In the genomic region with DNA sequence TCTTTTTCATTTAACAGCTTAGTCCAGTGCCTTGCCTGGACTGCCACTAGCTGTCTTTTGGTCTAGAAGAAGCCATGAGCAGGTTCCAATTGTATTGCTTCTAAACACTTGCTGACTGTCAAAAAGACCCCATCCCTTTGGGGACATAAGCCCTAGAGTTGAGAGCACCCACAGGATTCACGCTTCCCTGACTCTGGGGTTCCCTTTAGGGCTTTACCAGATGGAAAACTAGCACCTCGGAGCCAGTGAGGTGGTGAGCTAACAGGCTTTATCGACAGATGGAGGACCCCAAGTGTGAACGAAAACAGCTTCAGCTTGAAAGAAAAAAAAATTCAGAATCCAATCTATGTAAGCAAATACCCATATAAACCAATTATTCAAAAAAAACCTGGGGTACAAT, we compare ENCODE assay signal across 16 cellular contexts.
DNase-seq lines count a peak whose midpoint lies in the region; ATAC-seq, FAIRE-seq and TF ChIP-seq lines count a peak whose summit lies in the region.
"Had no signal": no experiment of that assay in that cellular context is flagged by ENCODE, and none has a peak within 500 bp of the region (broad histone marks: within the 10 kb centered on the region; RNA-seq: fewer than 3 reads in every experiment).

No MANE protein-coding gene starts in this region.

- H2AK9ac ChIP-seq in IMR-90 (replicated peaks; ENCODE audit: low read depth, low read length, poor library complexity) = no peak overlapping the region

- H4K91ac ChIP-seq in IMR-90 (ENCODE audit: insufficient read depth, low read depth, low read length) = no peak overlapping the region
- H4K91ac ChIP-seq in neuronal stem cell (ENCODE audit: low read depth, low read length, poor library complexity) = no peak overlapping the region

- H4K20me1 ChIP-seq in IMR-90 (ENCODE audit: insufficient read depth, low read length) = no peaks in the 10 kb centered on the region
- H4K20me1 ChIP-seq: BLaER1 treated with 17β-estradiol and CSF1 and Interleukin-3, amounts not matched to agents 10 nM and 100 nM had no signal

- TF ChIP-seq CTCF in IMR-90 (conservative IDR thresholded peaks at IDR 0.05; ENCODE audit: low read depth, low read length) = no peak
- TF ChIP-seq CTCF in D721Med (IDR thresholded peaks at IDR 0.05; ENCODE audit: insufficient read depth, missing control alignments) = no peak

- H4K5ac ChIP-seq in IMR-90 (ENCODE audit: low read depth, low read length) = no peak overlapping the region

- no peaks in the 10 kb centered on the region for H3K4me1 ChIP-seq in IMR-90 (ENCODE audit: control insufficient read depth, insufficient read depth, low read length)
- H3K4me1 ChIP-seq in neuronal stem cell (ENCODE audit: control insufficient read depth in 2 of 2, insufficient read depth in 1 of 2, low read depth in 1 of 2, low read length in 2 of 2) = peaks cover 0 to 23% of the 10 kb centered on the region in 2 donors
- H3K4me1 ChIP-seq: HAP-1 had no signal

- POLR2A ChIA-PET in IMR-90 (lab: Charles Lee; ENCODE audit: unreplicated experiment) = no interaction called here

- no peak for TF ChIP-seq POLR2A in IMR-90 (IDR thresholded peaks at IDR 0.05; ENCODE audit: low read depth, low read length)

- H3K36me3 ChIP-seq in IMR-90 (ENCODE audit: control insufficient read depth, insufficient read depth, low read length) (no peaks in the 10 kb centered on the region), neuronal stem cell (replicated peaks in 1 of 2; ENCODE audit: control insufficient read depth in 2 of 2, insufficient read depth in 2 of 2, low read length in 2 of 2) (no peaks in the 10 kb centered on the region)
- H3K36me3 ChIP-seq: BLaER1 treated with 17β-estradiol and CSF1 and Interleukin-3, amounts not matched to agents 10 nM and 100 nM; HAP-1 had no signal

- no peaks in the 10 kb centered on the region for H3K9me1 ChIP-seq in IMR-90 (ENCODE audit: insufficient read depth, low read length)

- no peak for FAIRE-seq in D721Med (lab: Jason Lieb, UNC)

- H4K8ac ChIP-seq in IMR-90 (ENCODE audit: low read depth in 2 of 2, low read length in 2 of 2) (no peak overlapping the region), neuronal stem cell (ENCODE audit: low read depth, low read length) (no peak overlapping the region)

- H3K4me3 ChIP-seq in IMR-90 (ENCODE audit: insufficient read depth, low read depth, low read length) = no peak overlapping the region
- no peak overlapping the region for H3K4me3 ChIP-seq in neuronal stem cell (ENCODE audit: low read length in 2 of 2)
- H3K4me3 ChIP-seq: BLaER1 treated with 17β-estradiol and CSF1 and Interleukin-3, amounts not matched to agents 10 nM and 100 nM; HAP-1 had no signal

- H3K4ac ChIP-seq in IMR-90 (ENCODE audit: low read depth, low read length) (no peak overlapping the region), neuronal stem cell (ENCODE audit: low read length) (no peak overlapping the region)

- H3K56ac ChIP-seq in IMR-90 (ENCODE audit: extremely low read depth, insufficient read depth, low read length) = no peak overlapping the region

- no peak overlapping the region for H2BK15ac ChIP-seq in IMR-90 (ENCODE audit: low read depth, low read length)
- H2BK15ac ChIP-seq in neuronal stem cell (ENCODE audit: low read length) = no peak overlapping the region

- no CpG with 5 or more reads among the region's 4 CpGs for WGBS in IMR-90 (ENCODE audit: extremely low coverage in 2 of 2, insufficient read length in 1 of 2), 2 experiments
- no CpG with 5 or more reads among the region's 4 CpGs for WGBS in neuronal stem cell (ENCODE audit: extremely low coverage in 2 of 2, insufficient read length in 2 of 2, insufficient replicate concordance in 1 of 2), 2 donors

- H3K27me3 ChIP-seq in IMR-90 (ENCODE audit: control insufficient read depth, insufficient read depth, low read length) (no peaks in the 10 kb centered on the region), neuronal stem cell (ENCODE audit: control insufficient read depth in 3 of 3, insufficient read depth in 3 of 3, low read depth in 1 of 3, low read length in 3 of 3) (no peaks in the 10 kb centered on the region)
- H3K27me3 ChIP-seq: BLaER1 treated with 17β-estradiol and CSF1 and Interleukin-3, amounts not matched to agents 10 nM and 100 nM had no signal

- H3K23ac ChIP-seq in IMR-90 (ENCODE audit: low read depth, low read length) (no peak overlapping the region), neuronal stem cell (ENCODE audit: low read depth, low read length, poor library complexity) (no peak overlapping the region)

- H3K4me2 ChIP-seq in IMR-90 (ENCODE audit: low read depth, low read length) (no peak overlapping the region), neuronal stem cell (ENCODE audit: insufficient read depth, low read length, poor library complexity, severe bottlenecking) (no peak overlapping the region)

- H2AFZ ChIP-seq in IMR-90 (replicated peaks; ENCODE audit: low read length, poor library complexity) (no peak overlapping the region), neuronal stem cell (ENCODE audit: low read length) (peak overlapping the region; percentile 2)

- intact Hi-C loops in IMR-90 (cut with micrococcal nuclease) = no loop called here

- no TSS peak for BruUV-seq in IMR-90 (replicated peaks; lab: Mats Ljungman, UMichigan)

- no peak overlapping the region for H3K27ac ChIP-seq in IMR-90 (ENCODE audit: insufficient read depth, low read length)
- no peak overlapping the region for H3K27ac ChIP-seq in neuronal stem cell (replicated peaks; ENCODE audit: low read length)
- H3K27ac ChIP-seq: BLaER1 treated with 17β-estradiol and CSF1 and Interleukin-3, amounts not matched to agents 10 nM and 100 nM had no signal

- no peak overlapping the region for H3K9ac ChIP-seq in IMR-90 (ENCODE audit: low read depth, low read length)
- no peak overlapping the region for H3K9ac ChIP-seq in neuronal stem cell (ENCODE audit: low read depth, low read length, poor library complexity)
- H3K9ac ChIP-seq: BLaER1 treated with 17β-estradiol and CSF1 and Interleukin-3, amounts not matched to agents 10 nM and 100 nM had no signal

- no peak overlapping the region for H2BK20ac ChIP-seq in IMR-90 (ENCODE audit: low read depth, low read length)

- no peak overlapping the region for H2BK5ac ChIP-seq in IMR-90 (ENCODE audit: low read depth, low read length, poor library complexity, severe bottlenecking)
- H2BK5ac ChIP-seq in neuronal stem cell (ENCODE audit: low read length) = no peak overlapping the region

- TF ChIP-seq RAD21 in IMR-90 (IDR thresholded peaks at IDR 0.05; ENCODE audit: low read length) = no peak

- H3K9me3 ChIP-seq in IMR-90 (ENCODE audit: control insufficient read depth, insufficient read depth, low read length) (no peaks in the 10 kb centered on the region), neuronal stem cell (replicated peaks in 1 of 2; ENCODE audit: control insufficient read depth in 2 of 2, insufficient read depth in 1 of 2, low read depth in 1 of 2, low read length in 2 of 2) (no peaks in the 10 kb centered on the region)
- H3K9me3 ChIP-seq: BLaER1 treated with 17β-estradiol and CSF1 and Interleukin-3, amounts not matched to agents 10 nM and 100 nM; HAP-1 had no signal

- H2BK120ac ChIP-seq in IMR-90 (ENCODE audit: low read depth, low read length) (peak overlapping the region; percentile 18; the same call in 1 of the 2 replicates), neuronal stem cell (ENCODE audit: low read depth, low read length) (no peak overlapping the region)

- dilution Hi-C loops in IMR-90 (cut with HindIII; ENCODE audit: low sequenced_read_pairs, unreplicated experiment) = no loop called here

- H3K14ac ChIP-seq in IMR-90 (replicated peaks; ENCODE audit: low read depth, low read length) (no peak overlapping the region), neuronal stem cell (ENCODE audit: low read length) (no peak overlapping the region)

- H2AK5ac ChIP-seq in IMR-90 (ENCODE audit: low read depth, low read length) = no peak overlapping the region
- H2AK5ac ChIP-seq in neuronal stem cell (ENCODE audit: low read depth, low read length) = no peak overlapping the region

- no peak overlapping the region for H2BK12ac ChIP-seq in neuronal stem cell (ENCODE audit: low read length)

- DNase-seq in NCI-H1694 treated with DMSO at 0.1 percent for 48 hours (lab: John Stamatoyannopoulos, UW) (peak; percentile 10), NCI-H1694 (lab: John Stamatoyannopoulos, UW) (no peak), IMR-90 (no peak), NCI-H82 treated with DMSO at 0.1 percent for 48 hours (lab: John Stamatoyannopoulos, UW; ENCODE audit: unreplicated experiment) (peak; percentile 58), neuronal stem cell (ENCODE audit: low spot score) (no peak), D721Med (ENCODE audit: insufficient read length, low spot score) (no peak), NCI-H1436 treated with DMSO at 0.1 percent for 48 hours (lab: John Stamatoyannopoulos, UW) (no peak)
- DNase-seq: 8988T; AML-193; CD4-positive, CD25-positive, alpha-beta regulatory T cell; DMS153; DMS79 treated with DMSO at 0.1 percent for 48 hours; GF-D8; GOT3 had no signal

- no peak for ATAC-seq in IMR-90 (ENCODE audit: low read depth)

- in situ Hi-C loops in IMR-90 (cut with MboI; ENCODE audit: low sequenced_read_pairs) = no loop called here

- H3K79me1 ChIP-seq in IMR-90 (ENCODE audit: low read depth in 1 of 2, low read length in 2 of 2) (no peaks in the 10 kb centered on the region), neuronal stem cell (ENCODE audit: low read depth, low read length) (no peaks in the 10 kb centered on the region)

- no peak overlapping the region for H3K18ac ChIP-seq in IMR-90 (ENCODE audit: low read depth, low read length)
- no peak overlapping the region for H3K18ac ChIP-seq in neuronal stem cell (ENCODE audit: low read length)

- CTCF ChIA-PET in IMR-90 (lab: Yijun Ruan, JAX) = no interaction called here

TF ChIP-seq in IMR-90, 13 proteins besides CTCF, POLR2A, EP300 and RAD21:
- TF ChIP-seq MAFK (IDR thresholded peaks at IDR 0.05; ENCODE audit: low read depth, low read length) = no peak
- no peak for TF ChIP-seq RCOR1 (IDR thresholded peaks at IDR 0.05; ENCODE audit: insufficient replicate concordance, low read length)
- no peak for TF ChIP-seq FOS (IDR thresholded peaks at IDR 0.05; ENCODE audit: low read depth, low read length)

Comparison
In these comparisons a context has a peak if more than half of its experiments do, and no peak if none do; other contexts are left out.
1. DNase-seq: peak in NCI-H1694 treated with DMSO at 0.1 percent for 48 hours (single experiment) and NCI-H82 treated with DMSO at 0.1 percent for 48 hours (single experiment); none in NCI-H1694 (single experiment), IMR-90 (single experiment), neuronal stem cell (single experiment), D721Med (single experiment) and NCI-H1436 treated with DMSO at 0.1 percent for 48 hours (single experiment).